16 cellular contexts compared by ENCODE assay signal in the genomic region with DNA sequence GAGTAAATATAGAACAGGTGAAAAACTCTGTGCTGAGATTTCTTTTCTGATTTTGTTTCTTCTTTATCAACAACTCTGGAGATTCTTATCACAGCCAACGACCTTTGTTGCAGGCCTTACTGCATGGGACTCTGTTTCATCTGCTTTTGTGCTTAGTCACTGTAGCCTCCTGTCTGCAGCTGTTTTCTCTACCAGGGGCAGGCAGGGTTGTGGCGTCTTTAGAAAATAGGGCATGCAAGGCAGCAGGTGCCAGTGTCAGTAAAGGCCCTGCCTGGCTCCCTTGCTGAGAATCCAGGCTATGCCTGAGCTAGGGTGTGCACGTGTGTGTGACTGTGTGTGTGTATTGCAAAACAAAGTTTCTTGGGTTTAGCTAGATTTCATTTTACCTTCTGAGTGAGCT. TPM values are rescaled to one million over a fixed set of nuclear protein-coding genes. Genes with fewer than 3 reads are reported as not detected.
A peak's percentile ranks its signal among the peaks of the same experiment; 100 is the strongest.
DNase-seq lines count a peak whose midpoint lies in the region; ATAC-seq and TF ChIP-seq lines count a peak whose summit lies in the region.
"Had no signal": no experiment of that assay in that cellular context is flagged by ENCODE, and none has a peak within 500 bp of the region (broad histone marks: within the 10 kb centered on the region; RNA-seq: fewer than 3 reads in every experiment).

No MANE protein-coding gene starts in this region.

- POLR2A ChIA-PET in activated CD4-positive, alpha-beta memory T cell treated with anti-CD3 and anti-CD28 coated beads, Interleukin-2, amount 10 ng/mL, durations not matched to agents 7 days and 5 days (lab: Charles Lee), result no interaction called here

- CTCF ChIA-PET in activated CD4-positive, alpha-beta memory T cell treated with anti-CD3 and anti-CD28 coated beads, Interleukin-2, amount 10 ng/mL, durations not matched to agents 7 days and 5 days (lab: Charles Lee), result interaction anchor here (1.4 kb wide), 1 partner anchor 11 kb away, joined by 4 read pairs; no protein-coding TSS in a partner anchor

- H2AFZ ChIP-seq in DND-41 (ENCODE audit: low read depth, low read length), result no peak overlapping the region

- H3K27me3 Mint-ChIP-seq in endodermal cell (ENCODE audit: insufficient read depth), result no peaks in the 10 kb centered on the region
- H3K27me3 Mint-ChIP-seq in activated CD4-positive, alpha-beta memory T cell treated with anti-CD3 and anti-CD28 coated beads, Interleukin-2, amount 10 ng/mL, durations not matched to agents 7 days and 5 days, result peaks cover 20% of the 10 kb centered on the region

- H3K9me3 ChIP-seq in DND-41 (ENCODE audit: insufficient read depth, low read length, severe bottlenecking), result no peaks in the 10 kb centered on the region
- no peaks in the 10 kb centered on the region for H3K9me3 ChIP-seq in endodermal cell (ENCODE audit: control insufficient read depth, low read length)
- H3K9me3 ChIP-seq in psoas muscle, result no peaks in the 10 kb centered on the region

- H3K9me3 Mint-ChIP-seq in endodermal cell, result no peaks in the 10 kb centered on the region
- no peaks in the 10 kb centered on the region for H3K9me3 Mint-ChIP-seq in activated CD4-positive, alpha-beta memory T cell treated with anti-CD3 and anti-CD28 coated beads, Interleukin-2, amount 10 ng/mL, durations not matched to agents 7 days and 5 days
- H3K9me3 Mint-ChIP-seq: activated B cell treated with CpG ODN at 0.5 μM for 24 hours, immature natural killer cell had no signal

- H3K27ac ChIP-seq in DND-41 (ENCODE audit: low read length) (no peak overlapping the region), endodermal cell (ENCODE audit: low read depth, low read length) (no peak overlapping the region), psoas muscle (peak overlapping the region; percentile 83)

- no peaks in the 10 kb centered on the region for H3K4me1 Mint-ChIP-seq in endodermal cell
- no peaks in the 10 kb centered on the region for H3K4me1 Mint-ChIP-seq in activated CD4-positive, alpha-beta memory T cell treated with anti-CD3 and anti-CD28 coated beads, Interleukin-2, amount 10 ng/mL, durations not matched to agents 7 days and 5 days
- H3K4me1 Mint-ChIP-seq: activated B cell treated with CpG ODN at 0.5 μM for 24 hours; stimulated activated effector memory CD8-positive, alpha-beta T cell treated with anti-CD3 and anti-CD28 coated beads, Interleukin-12 subunit alpha, Interleukin-12 subunit beta, amount 100 ng/mL, for 72 hours had no signal

- no peak overlapping the region for H3K9ac ChIP-seq in DND-41 (ENCODE audit: low read depth, low read length)
- H3K9ac ChIP-seq in endodermal cell (ENCODE audit: extremely low read depth, low read length, poor library complexity, severe bottlenecking), result no peak overlapping the region

- no peaks in the 10 kb centered on the region for H3K36me3 Mint-ChIP-seq in endodermal cell (ENCODE audit: low read depth)
- no peaks in the 10 kb centered on the region for H3K36me3 Mint-ChIP-seq in activated CD4-positive, alpha-beta memory T cell treated with anti-CD3 and anti-CD28 coated beads, Interleukin-2, amount 10 ng/mL, durations not matched to agents 7 days and 5 days (ENCODE audit: low read depth)
- H3K36me3 Mint-ChIP-seq: stimulated activated effector memory CD8-positive, alpha-beta T cell treated with anti-CD3 and anti-CD28 coated beads, Interleukin-12 subunit alpha, Interleukin-12 subunit beta, amount 100 ng/mL, for 72 hours had no signal

- 60 to 71% methylated on average over 2 to 3 of the region's 3 CpGs for WGBS in endodermal cell (ENCODE audit: insufficient coverage in 1 of 2, insufficient read length in 1 of 2), 2 experiments
- WGBS in psoas muscle, 3 donors, result 13 to 21% (median 15%) methylated on average over 3 of the region's 3 CpGs

- no peak for TF ChIP-seq POLR2A in NB4 (IDR thresholded peaks at IDR 0.05; ENCODE audit: extremely low read depth, insufficient read length)

- no peak overlapping the region for H3K4me3 Mint-ChIP-seq in endodermal cell
- H3K4me3 Mint-ChIP-seq in activated CD4-positive, alpha-beta memory T cell treated with anti-CD3 and anti-CD28 coated beads, Interleukin-2, amount 10 ng/mL, durations not matched to agents 7 days and 5 days, result no peak overlapping the region
- H3K4me3 Mint-ChIP-seq: activated B cell treated with CpG ODN at 0.5 μM for 24 hours; immature natural killer cell; stimulated activated effector memory CD8-positive, alpha-beta T cell treated with anti-CD3 and anti-CD28 coated beads, Interleukin-12 subunit alpha, Interleukin-12 subunit beta, amount 100 ng/mL, for 72 hours had no signal

- H3K27ac Mint-ChIP-seq in endodermal cell, result no peak overlapping the region
- H3K27ac Mint-ChIP-seq in activated CD4-positive, alpha-beta memory T cell treated with anti-CD3 and anti-CD28 coated beads, Interleukin-2, amount 10 ng/mL, durations not matched to agents 7 days and 5 days, result no peak overlapping the region
- H3K27ac Mint-ChIP-seq: activated B cell treated with CpG ODN at 0.5 μM for 24 hours; immature natural killer cell; stimulated activated effector memory CD8-positive, alpha-beta T cell treated with anti-CD3 and anti-CD28 coated beads, Interleukin-12 subunit alpha, Interleukin-12 subunit beta, amount 100 ng/mL, for 72 hours had no signal

- intact Hi-C loops in psoas muscle (cut with DNase I), result loop anchor here in 1 of 2 donors (10.0 kb wide), 1 partner anchor 200 kb away; no protein-coding TSS in a partner anchor

- H3K4me2 ChIP-seq in DND-41 (ENCODE audit: insufficient read depth, low read length), result no peak overlapping the region

- no peak overlapping the region for H3K4me3 ChIP-seq in DND-41 (ENCODE audit: low read depth in 1 of 2, low read length in 2 of 2)
- H3K4me3 ChIP-seq in NB4 (ENCODE audit: low read depth, low read length), result no peak overlapping the region
- H3K4me3 ChIP-seq in endodermal cell (ENCODE audit: low read length), result no peak overlapping the region
- H3K4me3 ChIP-seq in psoas muscle, result no peak overlapping the region

- no peaks in the 10 kb centered on the region for H3K79me2 ChIP-seq in DND-41 (ENCODE audit: insufficient read depth, low read length)

- DNase-seq in DND-41 (peak; percentile 39), NB4 (ENCODE audit: low read depth) (peak; percentile 58), endodermal cell (peak; percentile 65), psoas muscle (peak; percentile 57 to 84), NCI-H2107 treated with DMSO at 0.1 percent for 48 hours (lab: John Stamatoyannopoulos, UW; ENCODE audit: unreplicated experiment) (no peak)
- no peak for DNase-seq in activated CD4-positive, alpha-beta memory T cell treated with anti-CD3 and anti-CD28 coated beads, Interleukin-2, amount 10 ng/mL, durations not matched to agents 7 days and 5 days
- DNase-seq in activated effector memory CD4-positive, alpha-beta T cell treated with anti-CD3 and anti-CD28 coated beads, Interleukin-2, amount 50 U/mL, for 16 hours, result no peak
- DNase-seq: activated B cell treated with CpG ODN at 0.5 μM for 24 hours, activated gamma-delta T cell, aorta, immature natural killer cell, KG1, mammary epithelial cell, NCI-H524 treated with DMSO at 0.1 percent for 48 hours had no signal

- ATAC-seq in DND-41 (ENCODE audit: insufficient read depth, low read depth) (peak; percentile 84), psoas muscle (peak; percentile 99 to 100 (median 100)), GM18868 (IDR thresholded peaks at IDR 0.05; ENCODE audit: unreplicated experiment) (no peak)
- ATAC-seq: stimulated activated effector memory CD8-positive, alpha-beta T cell treated with anti-CD3 and anti-CD28 coated beads, Interleukin-12 subunit alpha, Interleukin-12 subunit beta, amount 100 ng/mL, for 72 hours had no signal

- no peaks in the 10 kb centered on the region for H4K20me1 ChIP-seq in DND-41 (ENCODE audit: insufficient read depth, low read length)

- no peaks in the 10 kb centered on the region for H3K36me3 ChIP-seq in DND-41 (ENCODE audit: insufficient read depth, low read length)
- no peaks in the 10 kb centered on the region for H3K36me3 ChIP-seq in endodermal cell (ENCODE audit: control insufficient read depth, insufficient read depth, low read length)
- no peaks in the 10 kb centered on the region for H3K36me3 ChIP-seq in psoas muscle (ENCODE audit: insufficient read depth in 1 of 2, low read depth in 1 of 2)

- no peaks in the 10 kb centered on the region for H3K4me1 ChIP-seq in DND-41 (ENCODE audit: insufficient read depth, low read length)
- no peaks in the 10 kb centered on the region for H3K4me1 ChIP-seq in endodermal cell (ENCODE audit: control insufficient read depth, insufficient read depth, low read length)
- peaks cover 17% of the 10 kb centered on the region for H3K4me1 ChIP-seq in psoas muscle

- H3K27me3 ChIP-seq in DND-41 (ENCODE audit: insufficient read depth, low read length, poor library complexity), result no peaks in the 10 kb centered on the region
- H3K27me3 ChIP-seq in endodermal cell (ENCODE audit: control insufficient read depth, insufficient read depth, low read length, poor library complexity, severe bottlenecking), result no peaks in the 10 kb centered on the region
- H3K27me3 ChIP-seq in psoas muscle (ENCODE audit: insufficient read depth in 3 of 3, low read length in 2 of 3), result no peaks in the 10 kb centered on the region

- TF ChIP-seq CTCF in DND-41 (IDR thresholded peaks at IDR 0.05; ENCODE audit: borderline replicate concordance, extremely low read depth, low read length, poor library complexity, severe bottlenecking), result no peak
- TF ChIP-seq CTCF in NB4 (IDR thresholded peaks at IDR 0.05; ENCODE audit: low read depth, low read length), result no peak
- no peak for TF ChIP-seq CTCF in endodermal cell (conservative IDR thresholded peaks at IDR 0.05)
- TF ChIP-seq CTCF in psoas muscle (IDR thresholded peaks at IDR 0.05), result no peak

RNA-seq across cellular contexts. Expression of a gene that starts 14.6 kb away (rescaled TPM):
- total RNA-seq in endodermal cell (not detected), psoas muscle (1 to 10 TPM; 4.8 to 9.3 (median 8.1) TPM)
- not detected for polyA plus RNA-seq in endodermal cell (2013, experiment 1 of 2)
- polyA plus RNA-seq in endodermal cell (2013, experiment 2 of 2), result not detected
- 1 to 10 TPM in 2 of 3 donors, under 1 TPM in 1; 0.81 to 6.3 (median 2.4) TPM for polyA plus RNA-seq in psoas muscle
- not detected for total RNA-seq in activated CD4-positive, alpha-beta memory T cell treated with anti-CD3 and anti-CD28 coated beads, Interleukin-2, amount 10 ng/mL, durations not matched to agents 7 days and 5 days
- total RNA-seq: activated B cell treated with CpG ODN at 0.5 μM for 24 hours, aorta had no signal
- polyA plus RNA-seq: immature natural killer cell had no signal

Comparison
In these comparisons a context has a peak if more than half of its experiments do, and no peak if none do; other contexts are left out.
1. DNase-seq: peak in DND-41 (single experiment), NB4 (single experiment), endodermal cell (single experiment) and psoas muscle (2 of 2); none in activated CD4-positive, alpha-beta memory T cell treated with anti-CD3 and anti-CD28 coated beads, Interleukin-2, amount 10 ng/mL, durations not matched to agents 7 days and 5 days (single experiment), NCI-H2107 treated with DMSO at 0.1 percent for 48 hours (single experiment) and activated effector memory CD4-positive, alpha-beta T cell treated with anti-CD3 and anti-CD28 coated beads, Interleukin-2, amount 50 U/mL, for 16 hours (single experiment).
2. RNA of a gene that starts 14.6 kb away (total RNA-seq): 4.8 to 9.3 TPM in psoas muscle; not detected in endodermal cell and not detected in activated CD4-positive, alpha-beta memory T cell treated with anti-CD3 and anti-CD28 coated beads, Interleukin-2, amount 10 ng/mL, durations not matched to agents 7 days and 5 days; every median in the first group is over 4 times any median in the second.